In the genomic region with DNA sequence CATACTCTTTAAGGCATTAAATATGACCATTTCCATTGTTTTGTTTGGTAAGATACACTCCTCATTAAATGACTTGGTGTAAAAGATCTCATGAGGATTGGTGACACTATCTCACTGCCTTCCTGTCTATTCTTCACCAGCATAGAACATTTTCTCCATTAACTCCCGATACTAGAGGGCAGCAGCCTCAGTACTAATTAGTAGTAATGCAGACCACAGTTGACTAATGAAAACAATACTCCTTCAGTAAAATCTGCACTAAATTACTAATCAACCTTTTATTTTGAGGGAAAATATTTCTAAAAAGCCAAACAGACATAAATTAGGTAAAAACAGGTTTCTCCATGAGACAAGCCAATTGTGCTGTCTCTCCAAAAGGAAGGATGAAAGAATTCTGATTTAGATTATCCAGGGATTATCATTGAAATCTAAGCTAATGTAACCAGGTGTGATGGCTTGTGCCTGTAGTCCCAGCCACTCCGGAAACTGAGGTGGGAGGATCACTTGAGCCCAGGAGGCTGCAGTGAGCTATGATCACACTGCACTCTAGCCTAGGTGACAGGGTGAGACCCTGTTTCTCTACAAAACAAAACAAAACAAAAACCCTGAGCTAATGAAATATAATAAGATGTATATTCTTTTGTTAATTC, we compare ENCODE assay signal across 9 cellular contexts. TPM values are rescaled to one million over a fixed set of nuclear protein-coding genes. Genes with fewer than 3 reads are reported as not detected.
A peak's percentile ranks its signal among the peaks of the same experiment; 100 is the strongest.
DNase-seq lines count a peak whose midpoint lies in the region; ATAC-seq, FAIRE-seq and TF ChIP-seq lines count a peak whose summit lies in the region.
"Had no signal": no experiment of that assay in that cellular context is flagged by ENCODE, and none has a peak within 500 bp of the region (broad histone marks: within the 10 kb centered on the region; RNA-seq: fewer than 3 reads in every experiment).

No MANE protein-coding gene starts in this region.

- DNase-seq in DMS53 (lab: John Stamatoyannopoulos, UW) = peak; percentile 93
- DNase-seq in HTR-8/SVneo (ENCODE audit: insufficient read length, low spot score) = peak; percentile 54
- peak in 2 of 3 donors; percentile 78 to 88 for DNase-seq in Peyer's patch
- DNase-seq in foreskin melanocyte = peak; percentile 61
- DNase-seq in osteocyte (ENCODE audit: extremely low spot score, unreplicated experiment) = no peak
- no peak for DNase-seq in vagina (ENCODE audit: extremely low spot score in 2 of 2)
- no peak for DNase-seq in GM19238 (ENCODE audit: insufficient read length, low spot score)

- peak; percentile 42 to 85 (median 78) for TF ChIP-seq CTCF in Peyer's patch (IDR thresholded peaks at IDR 0.05)
- peak; percentile 85 for TF ChIP-seq CTCF in osteocyte (IDR thresholded peaks at IDR 0.05)
- TF ChIP-seq CTCF in vagina (IDR thresholded peaks at IDR 0.05) = peak; percentile 31 to 67 (median 64)

- H3K27me3 ChIP-seq in Peyer's patch (no peaks in the 10 kb centered on the region), vagina (no peaks in the 10 kb centered on the region)
- H3K27me3 ChIP-seq: SJSA1 had no signal

- intact Hi-C loops in vagina (cut with DNase I) = loop anchor here (5.0 kb wide), 1 partner anchor 58 kb away; no protein-coding TSS in a partner anchor

- peak overlapping the region; percentile 45 for H3K4me3 Mint-ChIP-seq in activated T-helper 17 cell treated with anti-CD3 and anti-CD28 coated beads, Interleukin-2, amount 50 U/mL, for 72 hours
- H3K4me3 Mint-ChIP-seq in osteocyte (ENCODE audit: unreplicated experiment) = no peak overlapping the region

- H3K4me3 ChIP-seq in Peyer's patch (no peak overlapping the region), vagina (no peak overlapping the region)
- H3K4me3 ChIP-seq: SJSA1 had no signal

- no peaks in the 10 kb centered on the region for H3K9me3 Mint-ChIP-seq in activated T-helper 17 cell treated with anti-CD3 and anti-CD28 coated beads, Interleukin-2, amount 50 U/mL, for 72 hours
- no peaks in the 10 kb centered on the region for H3K9me3 Mint-ChIP-seq in osteocyte (ENCODE audit: unreplicated experiment)

- ATAC-seq in activated T-helper 17 cell treated with anti-CD3 and anti-CD28 coated beads, Interleukin-2, amount 50 U/mL, for 72 hours (replicated peaks) = peak; percentile 88

- TF ChIP-seq POLR2A in Peyer's patch (IDR thresholded peaks at IDR 0.05) = no peak
- TF ChIP-seq POLR2A in vagina (IDR thresholded peaks at IDR 0.05) = no peak

- H3K27me3 Mint-ChIP-seq in activated T-helper 17 cell treated with anti-CD3 and anti-CD28 coated beads, Interleukin-2, amount 50 U/mL, for 72 hours = no peaks in the 10 kb centered on the region
- no peaks in the 10 kb centered on the region for H3K27me3 Mint-ChIP-seq in osteocyte (ENCODE audit: unreplicated experiment)

- H3K9me3 ChIP-seq in Peyer's patch = no peaks in the 10 kb centered on the region
- H3K9me3 ChIP-seq in vagina = no peaks in the 10 kb centered on the region
- H3K9me3 ChIP-seq: SJSA1 had no signal

- peaks cover 22% of the 10 kb centered on the region for H3K4me1 Mint-ChIP-seq in activated T-helper 17 cell treated with anti-CD3 and anti-CD28 coated beads, Interleukin-2, amount 50 U/mL, for 72 hours
- peaks cover 21% of the 10 kb centered on the region for H3K4me1 Mint-ChIP-seq in osteocyte (ENCODE audit: unreplicated experiment)

- H3K36me3 ChIP-seq in Peyer's patch (no peaks in the 10 kb centered on the region), vagina (no peaks in the 10 kb centered on the region)
- H3K36me3 ChIP-seq: SJSA1 had no signal

- no peak overlapping the region for H3K27ac ChIP-seq in Peyer's patch
- H3K27ac ChIP-seq in vagina = no peak overlapping the region
- H3K27ac ChIP-seq: SJSA1 had no signal

- no peaks in the 10 kb centered on the region for H3K4me1 ChIP-seq in Peyer's patch
- H3K4me1 ChIP-seq in vagina = peaks cover 7% of the 10 kb centered on the region
- H3K4me1 ChIP-seq: SJSA1 had no signal

- peak overlapping the region; percentile 6 for H3K27ac Mint-ChIP-seq in activated T-helper 17 cell treated with anti-CD3 and anti-CD28 coated beads, Interleukin-2, amount 50 U/mL, for 72 hours
- no peak overlapping the region for H3K27ac Mint-ChIP-seq in osteocyte (ENCODE audit: unreplicated experiment)

- peak; percentile 81 for FAIRE-seq in HTR-8/SVneo (lab: Jason Lieb, UNC)

- H3K36me3 Mint-ChIP-seq in activated T-helper 17 cell treated with anti-CD3 and anti-CD28 coated beads, Interleukin-2, amount 50 U/mL, for 72 hours (ENCODE audit: low read depth) = no peaks in the 10 kb centered on the region
- H3K36me3 Mint-ChIP-seq in osteocyte (ENCODE audit: unreplicated experiment) = peaks cover 7% of the 10 kb centered on the region

RNA-seq across cellular contexts. Expression of a gene that starts 9.4 kb away (rescaled TPM):
- total RNA-seq in Peyer's patch (1 to 10 TPM; 1.2 to 5.8 (median 3.0) TPM), osteocyte (19.8 and 22.1 TPM in 2 replicates), vagina (10.6 TPM)
- total RNA-seq in activated T-helper 17 cell treated with anti-CD3 and anti-CD28 coated beads, Interleukin-2, amount 50 U/mL, for 72 hours = 1 to 10 TPM; 5.1 to 7.9 TPM

Comparison
In these comparisons a context has a peak if more than half of its experiments do, and no peak if none do; other contexts are left out.
1. DNase-seq: peak in DMS53 (single experiment), HTR-8/SVneo (single experiment), Peyer's patch (2 of 3) and foreskin melanocyte (single experiment); none in osteocyte (single experiment), vagina (0 of 2) and GM19238 (single experiment).
2. Peak in every context shown above with its lines, with median percentiles within 50 percentile points of each other: CTCF ChIP-seq.